In genomic region chr18:74540689-74541421, GRCh38 we compare ENCODE assay signal across 16 cellular contexts. TPM values are rescaled to one million over a fixed set of nuclear protein-coding genes. Genes with fewer than 3 reads are reported as not detected.
A peak's percentile ranks its signal among the peaks of the same experiment; 100 is the strongest.
DNase-seq lines count a peak whose midpoint lies in the region; ATAC-seq, FAIRE-seq and TF ChIP-seq lines count a peak whose summit lies in the region.
"Had no signal": no experiment of that assay in that cellular context is flagged by ENCODE, and none has a peak within 500 bp of the region (broad histone marks: within the 10 kb centered on the region; RNA-seq: fewer than 3 reads in every experiment).

No MANE protein-coding gene starts in this region.

- no peaks in the 10 kb centered on the region for H3K4me1 ChIP-seq in colonic mucosa

- H3K9me3 Mint-ChIP-seq in mesothelial cell of epicardium = peaks cover 15% of the 10 kb centered on the region
- H3K9me3 Mint-ChIP-seq: activated T-cell treated with anti-CD3 and anti-CD28 coated beads, Interleukin-2, amount 50 U/mL, for 24 hours; dendritic cell treated with granulocyte-macrophage colony-stimulating factor and Interleukin-4, amounts not matched to agents 40 ng/mL and 50 ng/mL, for 4 days; T-helper 1 cell treated with Interleukin-12 subunit alpha and Interleukin-12 subunit beta and Interleukin-4 antibody, amounts not matched to agents 30 μg/mL and 1 μg/mL, for 36 hours had no signal

- no peak overlapping the region for H3K9ac ChIP-seq in colonic mucosa (ENCODE audit: low read depth in 2 of 2, low read length in 2 of 2)

- no peak for FAIRE-seq in RCC 7860 (lab: Jason Lieb, UNC)

- H3K27ac ChIP-seq in colonic mucosa = no peak overlapping the region

- intact Hi-C loops in colonic mucosa (cut with DNase I) = no loop called here

- H3K27ac Mint-ChIP-seq in mesothelial cell of epicardium = peak overlapping the region; percentile 70
- H3K27ac Mint-ChIP-seq: activated T-cell treated with anti-CD3 and anti-CD28 coated beads, Interleukin-2, amount 50 U/mL, for 24 hours; dendritic cell treated with granulocyte-macrophage colony-stimulating factor and Interleukin-4, amounts not matched to agents 40 ng/mL and 50 ng/mL, for 4 days; progenitor cell of endocrine pancreas; T-helper 1 cell treated with Interleukin-12 subunit alpha and Interleukin-12 subunit beta and Interleukin-4 antibody, amounts not matched to agents 30 μg/mL and 1 μg/mL, for 36 hours had no signal

- DNase-seq in COR-L47 (lab: John Stamatoyannopoulos, UW) = peak; percentile 17
- DNase-seq in NCI-H146 (lab: John Stamatoyannopoulos, UW) = peak; percentile 85
- peak; percentile 17 for DNase-seq in colonic mucosa
- DNase-seq in mesothelial cell of epicardium (ENCODE audit: low spot score in 2 of 2, unreplicated experiment in 2 of 2) = no peak
- no peak for DNase-seq in RCC 7860 (ENCODE audit: low spot score)
- DNase-seq in activated CD4-positive, alpha-beta T cell treated with anti-CD3 and anti-CD28 coated beads for 48 hours = no peak
- DNase-seq: activated T-cell treated with anti-CD3 and anti-CD28 coated beads, Interleukin-2, amount 50 U/mL, for 24 hours; AML-193 had no signal

- H3K27me3 Mint-ChIP-seq in mesothelial cell of epicardium (ENCODE audit: low read depth) = peaks cover 2% of the 10 kb centered on the region
- H3K27me3 Mint-ChIP-seq: dendritic cell treated with granulocyte-macrophage colony-stimulating factor and Interleukin-4, amounts not matched to agents 40 ng/mL and 50 ng/mL, for 4 days; progenitor cell of endocrine pancreas had no signal

- H3K4me3 ChIP-seq in colonic mucosa = no peak overlapping the region

- no peaks in the 10 kb centered on the region for H3K9me3 ChIP-seq in colonic mucosa

- ATAC-seq in HG02759 (IDR thresholded peaks at IDR 0.05; ENCODE audit: unreplicated experiment) (no peak), HG02623 (IDR thresholded peaks at IDR 0.05; ENCODE audit: unreplicated experiment) (no peak)
- ATAC-seq: activated CD4-positive, CD25-positive, alpha-beta regulatory T cell treated with anti-CD3 and anti-CD28 coated beads, Interleukin-2, amount 50 U/mL, for 24 hours had no signal

- peaks cover 26% of the 10 kb centered on the region for H3K4me1 Mint-ChIP-seq in mesothelial cell of epicardium

- H3K36me3 Mint-ChIP-seq in mesothelial cell of epicardium = peaks cover 7% of the 10 kb centered on the region

- no peak for TF ChIP-seq CTCF in colonic mucosa (IDR thresholded peaks at IDR 0.05)
- TF ChIP-seq CTCF in mesothelial cell of epicardium (IDR thresholded peaks at IDR 0.05; ENCODE audit: unreplicated experiment) = no peak

- no peak overlapping the region for H3K4me3 Mint-ChIP-seq in mesothelial cell of epicardium
- H3K4me3 Mint-ChIP-seq: activated T-cell treated with anti-CD3 and anti-CD28 coated beads, Interleukin-2, amount 50 U/mL, for 24 hours; dendritic cell treated with granulocyte-macrophage colony-stimulating factor and Interleukin-4, amounts not matched to agents 40 ng/mL and 50 ng/mL, for 4 days; T-helper 1 cell treated with Interleukin-12 subunit alpha and Interleukin-12 subunit beta and Interleukin-4 antibody, amounts not matched to agents 30 μg/mL and 1 μg/mL, for 36 hours had no signal

- no peaks in the 10 kb centered on the region for H3K36me3 ChIP-seq in colonic mucosa

- no peaks in the 10 kb centered on the region for H3K27me3 ChIP-seq in colonic mucosa

RNA-seq across cellular contexts. Expression of gene CNDP1, which starts 6.6 kb away (rescaled TPM):
- total RNA-seq in colonic mucosa (under 1 TPM in 1 of 2 donors, not detected in 1; 0.10 TPM), mesothelial cell of epicardium (0.40 to 0.75 TPM (median 0.41 TPM) in 3 replicates)
- total RNA-seq: mononuclear cell, RPMI7951 had no signal

RNA-seq across cellular contexts. Expression of gene CNDP2, which starts 44.7 kb away (rescaled TPM):
- 100 to 1,000 TPM; 206 to 261 TPM for total RNA-seq in colonic mucosa
- 195 to 198 TPM (median 197 TPM) in 3 replicates for total RNA-seq in mesothelial cell of epicardium

RNA-seq across cellular contexts. Expression of gene ZNF407, which starts 56.8 kb away (rescaled TPM):
- total RNA-seq in colonic mucosa (10 to 100 TPM in 1 of 2 donors, 1 to 10 TPM in 1; 8.1 to 13.1 TPM), mesothelial cell of epicardium (22.1 to 24.9 TPM (median 23.1 TPM) in 3 replicates)

Comparison
In these comparisons a context has a peak if more than half of its experiments do, and no peak if none do; other contexts are left out.
1. DNase-seq: peak in COR-L47 (single experiment), NCI-H146 (single experiment) and colonic mucosa (single experiment); none in mesothelial cell of epicardium (0 of 2), RCC 7860 (single experiment) and activated CD4-positive, alpha-beta T cell treated with anti-CD3 and anti-CD28 coated beads for 48 hours (single experiment).